ENCODE assay signal across 7 cellular contexts in genomic region chr2:190947711-190948251, GRCh38.
DNase-seq lines count a peak whose midpoint lies in the region; ATAC-seq, FAIRE-seq and TF ChIP-seq lines count a peak whose summit lies in the region.

No MANE protein-coding gene starts in this region.

- peak overlapping the region; percentile 76 for H3K4me2 ChIP-seq in astrocyte (ENCODE audit: low read length)

- peak overlapping the region; percentile 71 for H3K27ac ChIP-seq in astrocyte (ENCODE audit: low read depth, low read length)

- no peak for TF ChIP-seq POLR2A in GM12891 (IDR thresholded peaks at IDR 0.05; ENCODE audit: low read depth, low read length)

- H3K27me3 Mint-ChIP-seq in astrocyte (ENCODE audit: low read depth, unreplicated experiment): no peaks in the 10 kb centered on the region

- no peaks in the 10 kb centered on the region for H3K79me2 ChIP-seq in astrocyte (ENCODE audit: insufficient read depth, low read length)

- no peak overlapping the region for H3K4me3 Mint-ChIP-seq in astrocyte (ENCODE audit: unreplicated experiment)

- ATAC-seq in GM21737 (IDR thresholded peaks at IDR 0.05; ENCODE audit: unreplicated experiment): peak; percentile 60

- peaks cover 22% of the 10 kb centered on the region for H3K4me1 Mint-ChIP-seq in astrocyte (ENCODE audit: low read depth, unreplicated experiment)

- peak overlapping the region; percentile 54 for H3K9ac ChIP-seq in astrocyte (ENCODE audit: low read length)

- peak overlapping the region; percentile 67 for H3K27ac Mint-ChIP-seq in astrocyte (ENCODE audit: unreplicated experiment)

- H4K20me1 ChIP-seq in astrocyte (ENCODE audit: insufficient read depth, low read length): no peaks in the 10 kb centered on the region

- peaks cover 28% of the 10 kb centered on the region for H3K4me1 ChIP-seq in astrocyte (ENCODE audit: insufficient read depth, low read length)

- FAIRE-seq in GM12891 (lab: Jason Lieb, UNC) (peak; percentile 78), astrocyte (lab: Jason Lieb, UNC) (peak; percentile 93)

- H3K36me3 Mint-ChIP-seq in astrocyte (ENCODE audit: low read depth, unreplicated experiment): no peaks in the 10 kb centered on the region

- no peaks in the 10 kb centered on the region for H3K27me3 ChIP-seq in astrocyte (ENCODE audit: insufficient read depth, low read length)

- H3K9me3 ChIP-seq in astrocyte (ENCODE audit: insufficient read depth, low read depth, low read length): no peaks in the 10 kb centered on the region

- H2AFZ ChIP-seq in astrocyte (ENCODE audit: low read depth, low read length): no peak overlapping the region

- no peaks in the 10 kb centered on the region for H3K36me3 ChIP-seq in astrocyte (ENCODE audit: insufficient read depth, low read length)

- H3K4me3 ChIP-seq in astrocyte (ENCODE audit: insufficient read depth, low read depth, low read length): peak overlapping the region; percentile 37

- DNase-seq in GM12891 (ENCODE audit: insufficient read length, low spot score) (no peak), LHCN-M2 (ENCODE audit: low read depth) (peak; percentile 70), astrocyte (ENCODE audit: low read depth) (peak; percentile 88), kidney tubule cell (ENCODE audit: low spot score) (peak; percentile 80), GOT3 (lab: John Stamatoyannopoulos, UW) (no peak)
- no peak for DNase-seq in stimulated activated naive CD4-positive, alpha-beta T cell treated with Interleukin-2 at 50 U/mL for 16 hours (lab: John Stamatoyannopoulos, UW)

- peak; percentile 27 for TF ChIP-seq CTCF in astrocyte (IDR thresholded peaks at IDR 0.05; ENCODE audit: insufficient read depth, low read depth, low read length)

- H3K9me3 Mint-ChIP-seq in astrocyte (ENCODE audit: unreplicated experiment): no peaks in the 10 kb centered on the region

TF ChIP-seq in GM12891, 5 proteins besides CTCF, POLR2A, EP300 and RAD21:
- TF ChIP-seq SPI1 (IDR thresholded peaks at IDR 0.05; ENCODE audit: low read depth, low read length): no peak
TF ChIP-seq in GM12891: peak in this region for 0.

Comparison
In these comparisons a context has a peak if more than half of its experiments do, and no peak if none do; other contexts are left out.
1. DNase-seq: peak in LHCN-M2 (single experiment), astrocyte (single experiment) and kidney tubule cell (single experiment); none in GM12891 (single experiment), GOT3 (single experiment) and stimulated activated naive CD4-positive, alpha-beta T cell treated with Interleukin-2 at 50 U/mL for 16 hours (single experiment).